ENCODE assay signal across 8 cellular contexts in the genomic region with DNA sequence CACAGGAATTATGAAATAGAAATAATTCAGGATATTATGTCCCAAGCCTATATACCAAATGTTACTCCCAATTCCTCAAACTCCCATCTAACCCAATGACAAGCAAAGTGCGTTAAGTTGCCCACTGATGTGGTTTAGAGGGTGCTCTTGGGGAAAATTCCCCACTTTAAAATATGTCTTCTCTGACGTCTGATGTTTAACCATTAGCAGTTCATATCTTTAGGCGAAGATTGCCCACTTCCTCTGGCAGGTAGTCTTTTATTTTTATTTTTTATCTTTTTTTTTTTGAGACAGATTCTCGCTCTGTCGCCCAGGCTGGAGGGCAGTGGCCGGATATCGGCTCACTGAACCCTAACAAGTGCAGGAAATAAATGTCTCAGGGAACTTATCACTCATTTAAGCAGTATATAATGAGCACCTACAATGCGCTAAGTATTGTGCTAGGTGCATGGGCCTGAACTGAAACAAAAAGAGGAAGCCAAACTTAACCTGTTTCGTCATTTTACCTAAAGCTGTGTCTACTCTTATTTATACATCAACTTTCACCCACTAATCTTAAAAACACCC. TPM values are rescaled to one million over a fixed set of nuclear protein-coding genes. Genes with fewer than 3 reads are reported as not detected.
DNase-seq lines count a peak whose midpoint lies in the region; ATAC-seq and TF ChIP-seq lines count a peak whose summit lies in the region.

No MANE protein-coding gene starts in this region.

- H3K27me3 ChIP-seq in iPS-15b (ENCODE audit: control insufficient read depth, insufficient read depth, low read length): peaks cover 17% of the 10 kb centered on the region
- no peaks in the 10 kb centered on the region for H3K27me3 ChIP-seq in thoracic aorta (replicated peaks; ENCODE audit: insufficient read depth)

- H3K4me3 ChIP-seq in iPS-15b (ENCODE audit: low read depth, low read length) (peak overlapping the region; percentile 71), thoracic aorta (peak overlapping the region; percentile 93)

- H3K4me3 Mint-ChIP-seq in activated CD4-positive, alpha-beta T cell treated with anti-CD3 and anti-CD28 coated beads for 36 hours: peak overlapping the region; percentile 96

- H3K9me3 ChIP-seq in iPS-15b (ENCODE audit: control insufficient read depth, insufficient read depth, low read length): no peaks in the 10 kb centered on the region
- H3K9me3 ChIP-seq in thoracic aorta: no peaks in the 10 kb centered on the region

- peak overlapping the region; percentile 97 for H3K27ac Mint-ChIP-seq in activated CD4-positive, alpha-beta T cell treated with anti-CD3 and anti-CD28 coated beads for 36 hours

- H3K27ac ChIP-seq in thoracic aorta: peak overlapping the region; percentile 86 to 96

- H3K36me3 Mint-ChIP-seq in activated CD4-positive, alpha-beta T cell treated with anti-CD3 and anti-CD28 coated beads for 36 hours (ENCODE audit: low read depth): peaks cover 17% of the 10 kb centered on the region

- TF ChIP-seq CTCF in thoracic aorta (IDR thresholded peaks at IDR 0.05): no peak

- no peak overlapping the region for H3K9ac ChIP-seq in iPS-15b (ENCODE audit: low read depth, low read length)

- peak; percentile 55 for DNase-seq in activated CD4-positive, alpha-beta T cell treated with anti-CD3 and anti-CD28 coated beads for 36 hours
- DNase-seq in thoracic aorta (ENCODE audit: low spot score) (no peak), Ammon's horn (ENCODE audit: low spot score) (no peak), NCI-H2107 treated with DMSO at 0.1 percent for 48 hours (lab: John Stamatoyannopoulos, UW; ENCODE audit: unreplicated experiment) (no peak), GDM1 (lab: John Stamatoyannopoulos, UW) (no peak)

- ATAC-seq in GM18858 (IDR thresholded peaks at IDR 0.05; ENCODE audit: unreplicated experiment) (peak; percentile 33), HG03097 (IDR thresholded peaks at IDR 0.05; ENCODE audit: low FRiP score, unreplicated experiment) (peak; percentile 24), thoracic aorta (ENCODE audit: insufficient number of reproducible peaks, low FRiP score, low read depth) (no peak)
- peak; percentile 40 for ATAC-seq in activated CD4-positive, alpha-beta T cell treated with anti-CD3 and anti-CD28 coated beads for 36 hours

- H3K36me3 ChIP-seq in iPS-15b (ENCODE audit: control insufficient read depth, insufficient read depth, low read length): no peaks in the 10 kb centered on the region
- no peaks in the 10 kb centered on the region for H3K36me3 ChIP-seq in thoracic aorta

- CTCF ChIA-PET in activated CD4-positive, alpha-beta T cell treated with anti-CD3 and anti-CD28 coated beads for 36 hours (lab: Charles Lee): interaction anchor here (1.2 to 3.0 kb wide), 3 partner anchors 11 to 104 kb away, joined by 5 to 15 read pairs (median 10); no protein-coding TSS in a partner anchor

- H3K9me3 Mint-ChIP-seq in activated CD4-positive, alpha-beta T cell treated with anti-CD3 and anti-CD28 coated beads for 36 hours (ENCODE audit: low read depth): no peaks in the 10 kb centered on the region

- POLR2A ChIA-PET in activated CD4-positive, alpha-beta T cell treated with anti-CD3 and anti-CD28 coated beads for 36 hours (lab: Charles Lee): interaction anchor here (0.7 to 2.9 kb wide), 2 partner anchors 10 to 104 kb away, joined by 4 to 16 read pairs; no protein-coding TSS in a partner anchor

- H3K4me1 ChIP-seq in iPS-15b (ENCODE audit: control insufficient read depth, insufficient read depth, low read length) (no peaks in the 10 kb centered on the region), thoracic aorta (ENCODE audit: control insufficient read depth in 1 of 2, low read depth in 2 of 2) (peaks cover 8 to 27% of the 10 kb centered on the region in 2 donors)

- no peaks in the 10 kb centered on the region for H3K27me3 Mint-ChIP-seq in activated CD4-positive, alpha-beta T cell treated with anti-CD3 and anti-CD28 coated beads for 36 hours

- intact Hi-C loops in activated CD4-positive, alpha-beta T cell treated with anti-CD3 and anti-CD28 coated beads for 36 hours (cut with DNase I, micrococcal nuclease): loop anchor here (1.0 to 5.0 kb wide), 13 partner anchors 20 to 1261 kb away; a partner anchor contains a TSS

- H3K4me1 Mint-ChIP-seq in activated CD4-positive, alpha-beta T cell treated with anti-CD3 and anti-CD28 coated beads for 36 hours: peaks cover 46% of the 10 kb centered on the region

RNA-seq across cellular contexts. Expression of a gene that starts 1.3 kb away (rescaled TPM):
- total RNA-seq in activated CD4-positive, alpha-beta T cell treated with anti-CD3 and anti-CD28 coated beads for 36 hours: 10 to 100 TPM; 28.1 to 32.3 TPM
- total RNA-seq in thoracic aorta: 10 to 100 TPM; 32.5 to 32.8 TPM
